Comparison of ENCODE assay signal across 12 cellular contexts in genomic region chr6:52535711-52536423, GRCh38. TPM values are rescaled to one million over a fixed set of nuclear protein-coding genes. Genes with fewer than 3 reads are reported as not detected.
DNase-seq lines count a peak whose midpoint lies in the region; ATAC-seq and TF ChIP-seq lines count a peak whose summit lies in the region.
"Had no signal": no experiment of that assay in that cellular context is flagged by ENCODE, and none has a peak within 500 bp of the region (broad histone marks: within the 10 kb centered on the region; RNA-seq: fewer than 3 reads in every experiment).

No MANE protein-coding gene starts in this region.

- H3K36me3 ChIP-seq in KOPT-K1 (ENCODE audit: insufficient read depth, low read length) (no peaks in the 10 kb centered on the region), mesenchymal stem cell (ENCODE audit: control insufficient read depth in 1 of 2, insufficient read depth in 2 of 2, low read depth in 1 of 2, low read length in 2 of 2) (peaks cover 30 to 58% of the 10 kb centered on the region in 2 experiments), PC-9 (ENCODE audit: low read depth) (no peaks in the 10 kb centered on the region)

- H2BK15ac ChIP-seq in mesenchymal stem cell (ENCODE audit: low read depth, poor library complexity, severe bottlenecking): no peak overlapping the region

- peak overlapping the region in 1 of 2 experiments; percentile 58 for H3K18ac ChIP-seq in mesenchymal stem cell (ENCODE audit: low read depth in 1 of 2, low read length in 2 of 2)

- H2BK5ac ChIP-seq in mesenchymal stem cell (ENCODE audit: low read depth, low read length, poor library complexity, severe bottlenecking): no peak overlapping the region

- ATAC-seq in GM19324 (IDR thresholded peaks at IDR 0.05; ENCODE audit: low FRiP score, unreplicated experiment) (peak; percentile 6), GM21825 (IDR thresholded peaks at IDR 0.05; ENCODE audit: unreplicated experiment) (peak; percentile 3)
- ATAC-seq: Right ventricle myocardium inferior had no signal

- H2AK5ac ChIP-seq in mesenchymal stem cell (ENCODE audit: low read length, severe bottlenecking): peak overlapping the region; percentile 80

- H3K4me1 ChIP-seq in mesenchymal stem cell (ENCODE audit: control insufficient read depth, insufficient read depth, low read depth, low read length) (peaks cover 36% of the 10 kb centered on the region), PC-9 (replicated peaks; ENCODE audit: insufficient read depth) (no peaks in the 10 kb centered on the region)

- H3K27me3 ChIP-seq in mesenchymal stem cell (ENCODE audit: control insufficient read depth in 1 of 2, insufficient read depth in 1 of 2, low read length in 2 of 2) (no peaks in the 10 kb centered on the region), PC-9 (ENCODE audit: insufficient read depth, low read depth) (no peaks in the 10 kb centered on the region)
- H3K27me3 ChIP-seq: foreskin keratinocyte, tibial nerve had no signal

- H3K27ac ChIP-seq in KOPT-K1 (ENCODE audit: low read depth, low read length, poor library complexity, severe bottlenecking) (peak overlapping the region; percentile 53), mesenchymal stem cell (ENCODE audit: low read length, poor library complexity, severe bottlenecking) (peak overlapping the region; percentile 2), PC-9 (no peak overlapping the region)
- H3K27ac ChIP-seq: foreskin keratinocyte, tibial nerve had no signal

- H3K79me2 ChIP-seq in PC-9 (ENCODE audit: low read depth): no peaks in the 10 kb centered on the region

- no peaks in the 10 kb centered on the region; the same call in 1 of the 2 replicates for H3F3A ChIP-seq in PC-9 (ENCODE audit: insufficient read depth, low read depth)

- intact Hi-C loops in PC-9 (cut with micrococcal nuclease; ENCODE audit: unreplicated experiment): no loop called here

- CTCF ChIA-PET in PC-9 (lab: Charles Lee): no interaction called here

- no peak overlapping the region for H4K91ac ChIP-seq in mesenchymal stem cell (ENCODE audit: low read length)

- no peak overlapping the region for H3K14ac ChIP-seq in mesenchymal stem cell (ENCODE audit: low read length in 2 of 2)

- H3K9me3 ChIP-seq in KOPT-K1 (ENCODE audit: insufficient read depth, low read length, poor library complexity, severe bottlenecking): no peaks in the 10 kb centered on the region
- H3K9me3 ChIP-seq in mesenchymal stem cell (ENCODE audit: control insufficient read depth, low read length): no peaks in the 10 kb centered on the region
- no peaks in the 10 kb centered on the region for H3K9me3 ChIP-seq in PC-9 (ENCODE audit: insufficient read depth, low read depth)
- H3K9me3 ChIP-seq: tibial nerve had no signal

- H3K23ac ChIP-seq in mesenchymal stem cell (ENCODE audit: low read length in 2 of 2): no peak overlapping the region

- H3K4ac ChIP-seq in mesenchymal stem cell (ENCODE audit: low read depth in 1 of 2, low read length in 2 of 2): no peak overlapping the region

- H2BK12ac ChIP-seq in mesenchymal stem cell (ENCODE audit: low read length in 2 of 2): no peak overlapping the region

- POLR2A ChIA-PET in PC-9 (lab: Charles Lee; ENCODE audit: unreplicated experiment): interaction anchor here (0.5 to 0.7 kb wide), 2 partner anchors 16 to 763 kb away, joined by 4 to 10 read pairs; no protein-coding TSS in a partner anchor

- DNase-seq in mesenchymal stem cell (no peak), hypothalamus (lab: John Stamatoyannopoulos, UW) (no peak), PC-9 (no peak), iPS-NIHi7 (ENCODE audit: extremely low spot score) (no peak)
- DNase-seq: aorta, COR-L47, foreskin keratinocyte had no signal

- H3K4me2 ChIP-seq in mesenchymal stem cell (ENCODE audit: low read length, poor library complexity, severe bottlenecking) (no peak overlapping the region), PC-9 (no peak overlapping the region)

- no peak overlapping the region for H2BK120ac ChIP-seq in mesenchymal stem cell (ENCODE audit: low read depth, low read length)

- H3K9ac ChIP-seq in mesenchymal stem cell (ENCODE audit: low read length): no peak overlapping the region

- BruUV-seq in PC-9 (replicated peaks; lab: Mats Ljungman, UMichigan): no TSS peak

- H3K79me1 ChIP-seq in mesenchymal stem cell (replicated peaks; ENCODE audit: low read length, poor library complexity, severe bottlenecking): peaks cover 11% of the 10 kb centered on the region

- no peaks in the 10 kb centered on the region for H4K20me1 ChIP-seq in PC-9 (ENCODE audit: insufficient read depth)

- H3K4me3 ChIP-seq in mesenchymal stem cell (ENCODE audit: insufficient read depth in 1 of 2, low read depth in 1 of 2, low read length in 2 of 2) (no peak overlapping the region), PC-9 (no peak overlapping the region)
- H3K4me3 ChIP-seq: tibial nerve had no signal

- no peaks in the 10 kb centered on the region for H3K9me2 ChIP-seq in PC-9 (ENCODE audit: insufficient read depth)

- no peak overlapping the region for H4K8ac ChIP-seq in mesenchymal stem cell (ENCODE audit: low read length)

- 89% methylated on average over 4 of the region's 5 CpGs for WGBS in mesenchymal stem cell

- no peak for TF ChIP-seq CTCF in PC-9 (conservative IDR thresholded peaks at IDR 0.05)

- H2AFZ ChIP-seq in mesenchymal stem cell (ENCODE audit: low read depth, low read length) (no peak overlapping the region), PC-9 (no peak overlapping the region)

RNA-seq across cellular contexts. Expression of gene TRAM2, which starts 41.0 kb away (rescaled TPM):
- 133 TPM for polyA plus RNA-seq in mesenchymal stem cell (2013, experiment 1 of 2)
- polyA plus RNA-seq in mesenchymal stem cell (2013, experiment 2 of 2): 130 TPM
- 28.1 and 40.9 TPM in 2 replicates for total RNA-seq in PC-9 (2021)
